ENCODE assay signal across 33 cellular contexts in the genomic region with DNA sequence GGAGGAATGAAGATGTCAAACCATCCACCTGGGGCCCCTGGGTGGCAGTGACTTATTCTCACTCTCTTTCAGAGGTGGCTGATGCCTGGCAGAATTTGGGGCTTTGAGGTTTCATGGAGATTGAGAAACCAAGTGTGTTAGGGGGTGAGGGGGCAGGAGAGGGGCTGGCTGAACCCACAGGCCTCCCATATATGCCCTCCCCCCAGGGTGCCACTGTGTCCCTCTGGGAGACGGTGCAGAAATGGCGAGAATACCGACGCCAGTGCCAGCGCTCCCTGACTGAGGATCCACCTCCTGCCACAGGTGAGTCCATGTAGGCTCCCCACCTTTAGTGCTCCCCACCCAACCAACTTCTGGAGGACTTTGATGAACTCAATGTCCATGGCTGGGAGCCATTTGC. TPM values are rescaled to one million over a fixed set of nuclear protein-coding genes. Genes with fewer than 3 reads are reported as not detected.
"Had no signal": no experiment of that assay in that cellular context is flagged by ENCODE, and none has a peak within 500 bp of the region (broad histone marks: within the 10 kb centered on the region; RNA-seq: fewer than 3 reads in every experiment).

No MANE protein-coding gene starts in this region.

- H3K4me3 ChIP-seq: left lung, lower lobe of right lung, neural progenitor cell, ovary, prostate gland, sigmoid colon, stomach, thoracic aorta, tibial artery, uterus had no signal

- H3K9me3 ChIP-seq: left lung, lower lobe of right lung, neutrophil, ovary, prostate gland, sigmoid colon, stomach, thoracic aorta, tibial artery, uterus had no signal

- H3K27ac ChIP-seq: left lung, lower lobe of right lung, neural progenitor cell, neutrophil, ovary, prostate gland, sigmoid colon, stomach, thoracic aorta, tibial artery, uterus had no signal

- H3K36me3 ChIP-seq: left lung, lower lobe of right lung, neural progenitor cell, neutrophil, ovary, prostate gland, sigmoid colon, stomach, thoracic aorta, tibial artery, uterus had no signal

- H3K27me3 ChIP-seq: neural progenitor cell, ovary, uterus had no signal

- H3K4me3 Mint-ChIP-seq: immature natural killer cell; mesothelial cell of epicardium; naive B cell; natural killer cell; nephron progenitor cell; neural progenitor cell; stimulated activated memory B cell treated with anti-CD40 and anti-IgM and Interleukin-4, amounts not matched to agents 10 μg/mL and 1 μg/mL and 100 μg/mL, for 72 hours had no signal

- H3K4me1 Mint-ChIP-seq: mesothelial cell of epicardium; stimulated activated memory B cell treated with anti-CD40 and anti-IgM and Interleukin-4, amounts not matched to agents 10 μg/mL and 1 μg/mL and 100 μg/mL, for 72 hours had no signal

- FAIRE-seq: islet of Langerhans, kidney, small intestine had no signal

- H3K27ac Mint-ChIP-seq: immature natural killer cell; mesothelial cell of epicardium; natural killer cell; nephron progenitor cell; neural progenitor cell; stimulated activated memory B cell treated with anti-CD40 and anti-IgM and Interleukin-4, amounts not matched to agents 10 μg/mL and 1 μg/mL and 100 μg/mL, for 72 hours had no signal

- DNase-seq: hypothalamus; immature natural killer cell; kidney; left colon; left lung; lower lobe of right lung; mammary epithelial cell; mesenchymal stem cell; naive B cell; natural killer cell; nephron progenitor cell; occipital lobe; retina; right cardiac atrium; small intestine; stimulated activated CD4-positive, alpha-beta T cell treated with anti-CD3 and anti-CD28 coated beads, Interleukin-1b, Interleukin-23, amount 100 ng/mL, for 48 hours; stimulated activated CD4-positive, alpha-beta T cell treated with anti-CD3 and anti-CD28 coated beads, Interleukin-2, amount 100 ng/mL, for 48 hours; stimulated activated CD4-positive, alpha-beta T cell treated with anti-CD3 and anti-CD28 coated beads, Interleukin-4, amount 100 ng/mL, for 4 hours; stimulated activated CD8-positive, alpha-beta memory T cell treated with anti-CD3 and anti-CD28 coated beads, Interleukin-4, amount 100 ng/mL, for 48 hours; stimulated activated naive CD8-positive, alpha-beta T cell treated with anti-CD3 and anti-CD28 coated beads, Interleukin-15, Interleukin-2, amounts not matched to agents 100 U/mL and 50 U/mL, for 24 hours; stomach; uterus had no signal

- ATAC-seq: left colon; left lung; lower lobe of right lung; natural killer cell; right cardiac atrium; stimulated activated memory B cell treated with anti-CD40 and anti-IgM and Interleukin-4, amounts not matched to agents 10 μg/mL and 1 μg/mL and 100 μg/mL, for 72 hours; stimulated activated naive CD8-positive, alpha-beta T cell treated with anti-CD3 and anti-CD28 coated beads, Interleukin-15, Interleukin-2, amounts not matched to agents 100 U/mL and 50 U/mL, for 24 hours had no signal

- H3K36me3 Mint-ChIP-seq: mesothelial cell of epicardium; naive B cell; natural killer cell; neural progenitor cell; stimulated activated memory B cell treated with anti-CD40 and anti-IgM and Interleukin-4, amounts not matched to agents 10 μg/mL and 1 μg/mL and 100 μg/mL, for 72 hours had no signal

- H3K9me3 Mint-ChIP-seq: mesothelial cell of epicardium; natural killer cell; nephron progenitor cell; neural progenitor cell; stimulated activated memory B cell treated with anti-CD40 and anti-IgM and Interleukin-4, amounts not matched to agents 10 μg/mL and 1 μg/mL and 100 μg/mL, for 72 hours had no signal

- H3K4me1 ChIP-seq: left lung, lower lobe of right lung, neural progenitor cell, sigmoid colon, tibial artery, uterus had no signal

RNA-seq across cellular contexts. Expression of a gene that starts 7.6 kb away (rescaled TPM):
- total RNA-seq: left colon, liver, mesothelial cell of epicardium, occipital lobe, ovary, thoracic aorta had no signal
- polyA plus RNA-seq: liver, mammary epithelial cell had no signal
